10 cellular contexts compared by ENCODE assay signal in genomic region chr22:38420734-38421133, GRCh38. TPM values are rescaled to one million over a fixed set of nuclear protein-coding genes. Genes with fewer than 3 reads are reported as not detected.
"Had no signal": no experiment of that assay in that cellular context is flagged by ENCODE, and none has a peak within 500 bp of the region (broad histone marks: within the 10 kb centered on the region; RNA-seq: fewer than 3 reads in every experiment).

No MANE protein-coding gene starts in this region.

- H3K9ac ChIP-seq: GM23248 had no signal

- H3K4me3 ChIP-seq: GM23248 had no signal

- H3K27ac ChIP-seq: GM23248 had no signal

- H2AFZ ChIP-seq: GM23248 had no signal

- FAIRE-seq: H54, HTR-8/SVneo had no signal

- DNase-seq: GM23248, GOT3, H9, HCEC 1CT, HFFc6, KG1 had no signal

RNA-seq across cellular contexts. Expression of gene KCNJ4, which starts 34.3 kb away (rescaled TPM):
- total RNA-seq: GM23248, HFFc6, HT-29 had no signal
- polyA plus RNA-seq: GM23248, IgD-negative memory B cell had no signal
